In the genomic region with DNA sequence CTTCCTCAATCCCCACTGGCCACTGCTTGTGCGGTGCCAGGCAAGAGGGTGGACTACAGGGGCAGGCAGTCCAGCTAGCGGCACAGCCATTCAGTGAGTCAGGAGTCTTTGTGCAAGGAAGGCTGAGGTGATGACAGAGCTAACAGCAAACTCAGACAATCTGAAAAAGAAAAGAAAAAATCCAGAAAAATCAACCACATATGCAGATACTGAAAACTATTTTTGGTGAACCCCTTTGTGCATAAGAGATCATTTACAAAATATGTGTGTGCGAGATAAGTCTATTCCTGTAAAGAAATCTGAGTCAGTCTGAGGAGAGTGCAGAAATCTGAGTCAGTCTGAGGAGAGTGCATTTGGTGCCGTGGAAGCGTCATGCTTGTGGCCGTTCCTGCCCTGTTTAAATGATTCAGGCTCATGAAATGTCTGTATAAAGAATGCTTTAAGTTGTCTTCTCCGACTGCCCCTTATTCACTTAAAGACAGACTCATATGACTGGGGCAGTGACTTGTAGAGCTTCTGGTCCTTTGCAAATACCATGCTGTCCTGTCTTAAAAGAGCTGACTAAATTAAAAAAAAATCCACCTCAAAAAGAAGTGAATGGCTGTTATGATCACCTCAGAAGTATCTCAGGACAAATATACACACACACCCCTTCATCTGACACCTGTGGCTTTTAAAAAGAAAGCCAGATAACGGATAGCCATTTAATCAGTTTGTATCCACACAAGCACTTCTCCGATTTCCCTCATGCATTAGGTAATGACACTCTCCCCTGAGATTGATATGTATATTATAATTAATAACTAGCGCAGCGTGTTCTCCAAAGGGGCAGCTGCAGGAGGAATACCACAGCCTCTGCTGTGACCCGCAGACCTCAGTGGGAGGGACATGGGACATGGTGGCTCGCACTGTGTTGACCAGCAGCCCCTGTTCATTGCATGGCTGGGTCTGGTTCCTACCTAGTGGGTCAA, we compare ENCODE assay signal across 1 cellular context.
TF ChIP-seq lines count a peak whose summit lies in the region.

No MANE protein-coding gene starts in this region.

TF ChIP-seq in HEK293, 187 proteins besides CTCF, POLR2A, EP300 and RAD21 (continued from another document and continues in another):
- TF ChIP-seq ZNF24 (tag by site-specific recombination; IDR thresholded peaks at IDR 0.05) (no peak), ZNF76 (tag by site-specific recombination; IDR thresholded peaks at IDR 0.05; ENCODE audit: borderline replicate concordance, low read depth) (no peak), ZNF146 (tag by site-specific recombination; IDR thresholded peaks at IDR 0.05) (0 out of 2 replicates have a peak, but pooled peaks have one; percentile 2), ZNF571 (tag by site-specific recombination; IDR thresholded peaks at IDR 0.05) (no peak), ZNF18 (tag by site-specific recombination; IDR thresholded peaks at IDR 0.05) (no peak), ZNF114 (tag by site-specific recombination; IDR thresholded peaks at IDR 0.05) (no peak), TRIM28 (IDR thresholded peaks at IDR 0.05; ENCODE audit: borderline replicate concordance, low read length) (no peak), ZNF157 (tag by site-specific recombination; IDR thresholded peaks at IDR 0.05) (no peak), IKZF3 (tag by site-specific recombination; IDR thresholded peaks at IDR 0.05) (peak; percentile 66; the same call in 1 of the 2 replicates), ZNF221 (tag by site-specific recombination; IDR thresholded peaks at IDR 0.05; ENCODE audit: borderline replicate concordance) (no peak), ZBTB20 (tag by site-specific recombination; IDR thresholded peaks at IDR 0.05) (no peak), ZNF501 (tag by site-specific recombination; IDR thresholded peaks at IDR 0.05) (peak; percentile 4; the same call in 1 of the 2 replicates), ZNF518A (tag by site-specific recombination; conservative IDR thresholded peaks at IDR 0.05; ENCODE audit: low read depth) (no peak), ZNF624 (tag by site-specific recombination; IDR thresholded peaks at IDR 0.05) (no peak), ZBTB10 (tag by site-specific recombination; IDR thresholded peaks at IDR 0.05) (no peak), GFI1B (tag by site-specific recombination; IDR thresholded peaks at IDR 0.05) (peak; percentile 13; the same call in 1 of the 2 replicates), SCRT2 (tag by site-specific recombination; IDR thresholded peaks at IDR 0.05) (peak; percentile 98), ZNF558 (tag by site-specific recombination; IDR thresholded peaks at IDR 0.05) (no peak), ZNF266 (tag by site-specific recombination; IDR thresholded peaks at IDR 0.05; ENCODE audit: low read depth) (no peak), TSHZ1 (tag by site-specific recombination; IDR thresholded peaks at IDR 0.05; ENCODE audit: borderline replicate concordance) (no peak), ZNF140 (tag by site-specific recombination; IDR thresholded peaks at IDR 0.05) (no peak), ZNF211 (tag by site-specific recombination; IDR thresholded peaks at IDR 0.05; ENCODE audit: low read depth) (no peak), FEZF1 (tag by site-specific recombination; IDR thresholded peaks at IDR 0.05) (peak; percentile 76), HIC1 (tag by site-specific recombination; IDR thresholded peaks at IDR 0.05) (0 out of 2 replicates have a peak, but pooled peaks have one; percentile 17), ZNF670 (tag by site-specific recombination; IDR thresholded peaks at IDR 0.05; ENCODE audit: low read depth) (no peak), ZNF133 (tag by site-specific recombination; IDR thresholded peaks at IDR 0.05) (no peak), ZNF350 (tag by site-specific recombination; IDR thresholded peaks at IDR 0.05) (no peak), ZXDB (tag by site-specific recombination; IDR thresholded peaks at IDR 0.05) (peak; percentile 80), ZNF548 (tag by site-specific recombination; IDR thresholded peaks at IDR 0.05) (no peak), ZNF302 (tag by site-specific recombination; IDR thresholded peaks at IDR 0.05; ENCODE audit: low read depth) (no peak), BCL6B (tag by site-specific recombination; IDR thresholded peaks at IDR 0.05) (no peak), HOXD13 (CRISPR knock-in tag; IDR thresholded peaks at IDR 0.05; ENCODE audit: borderline replicate concordance) (no peak), ZNF169 (tag by site-specific recombination; IDR thresholded peaks at IDR 0.05) (no peak), BCL11A (tag by site-specific recombination; IDR thresholded peaks at IDR 0.05; ENCODE audit: low read depth) (no peak)
- TF ChIP-seq, protein P1, sequence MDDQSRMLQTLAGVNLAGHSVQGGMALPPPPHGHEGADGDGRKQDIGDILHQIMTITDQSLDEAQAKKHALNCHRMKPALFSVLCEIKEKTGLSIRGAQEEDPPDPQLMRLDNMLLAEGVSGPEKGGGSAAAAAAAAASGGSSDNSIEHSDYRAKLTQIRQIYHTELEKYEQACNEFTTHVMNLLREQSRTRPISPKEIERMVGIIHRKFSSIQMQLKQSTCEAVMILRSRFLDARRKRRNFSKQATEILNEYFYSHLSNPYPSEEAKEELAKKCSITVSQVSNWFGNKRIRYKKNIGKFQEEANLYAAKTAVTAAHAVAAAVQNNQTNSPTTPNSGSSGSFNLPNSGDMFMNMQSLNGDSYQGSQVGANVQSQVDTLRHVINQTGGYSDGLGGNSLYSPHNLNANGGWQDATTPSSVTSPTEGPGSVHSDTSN (CRISPR knock-in tag; IDR thresholded peaks at IDR 0.05): no peak
- TF ChIP-seq, protein P2, sequence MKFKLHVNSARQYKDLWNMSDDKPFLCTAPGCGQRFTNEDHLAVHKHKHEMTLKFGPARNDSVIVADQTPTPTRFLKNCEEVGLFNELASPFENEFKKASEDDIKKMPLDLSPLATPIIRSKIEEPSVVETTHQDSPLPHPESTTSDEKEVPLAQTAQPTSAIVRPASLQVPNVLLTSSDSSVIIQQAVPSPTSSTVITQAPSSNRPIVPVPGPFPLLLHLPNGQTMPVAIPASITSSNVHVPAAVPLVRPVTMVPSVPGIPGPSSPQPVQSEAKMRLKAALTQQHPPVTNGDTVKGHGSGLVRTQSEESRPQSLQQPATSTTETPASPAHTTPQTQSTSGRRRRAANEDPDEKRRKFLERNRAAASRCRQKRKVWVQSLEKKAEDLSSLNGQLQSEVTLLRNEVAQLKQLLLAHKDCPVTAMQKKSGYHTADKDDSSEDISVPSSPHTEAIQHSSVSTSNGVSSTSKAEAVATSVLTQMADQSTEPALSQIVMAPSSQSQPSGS (tag by site-specific recombination; IDR thresholded peaks at IDR 0.05; ENCODE audit: low read depth): 0 out of 2 replicates have a peak, but pooled peaks have one; percentile 5
